11 cellular contexts compared by ENCODE assay signal in genomic region chr22:36323855-36324331, GRCh38.
DNase-seq lines count a peak whose midpoint lies in the region; ATAC-seq and TF ChIP-seq lines count a peak whose summit lies in the region.
"Had no signal": no experiment of that assay in that cellular context is flagged by ENCODE, and none has a peak within 500 bp of the region (broad histone marks: within the 10 kb centered on the region; RNA-seq: fewer than 3 reads in every experiment).

No MANE protein-coding gene starts in this region.

- peaks cover 7% of the 10 kb centered on the region for H3K4me1 Mint-ChIP-seq in Calu3 (ENCODE audit: low read depth, unreplicated experiment)

- no peak for TF ChIP-seq CTCF in AG10803 (conservative IDR thresholded peaks at IDR 0.05; ENCODE audit: low read length)
- no peak for TF ChIP-seq CTCF in astrocyte of the spinal cord (IDR thresholded peaks at IDR 0.05; ENCODE audit: low read depth, low read length)
- TF ChIP-seq CTCF in hepatocyte (IDR thresholded peaks at IDR 0.05; ENCODE audit: poor library complexity) = no peak
- TF ChIP-seq CTCF in sigmoid colon (IDR thresholded peaks at IDR 0.05) = no peak
- no peak for TF ChIP-seq CTCF in Calu3 (IDR thresholded peaks at IDR 0.05; ENCODE audit: unreplicated experiment)

- H3K27ac ChIP-seq in hepatocyte (peak overlapping the region; percentile 83), sigmoid colon (peak overlapping the region; percentile 96 to 100 (median 99)), SJCRH30 (no peak overlapping the region)

- H2AFZ ChIP-seq in hepatocyte = no peak overlapping the region

- no peak for ATAC-seq in HG03039 (IDR thresholded peaks at IDR 0.05; ENCODE audit: unreplicated experiment)

- no TSS peak for BruUV-seq in Calu3 (replicated peaks; lab: Mats Ljungman, UMichigan)

- CTCF ChIA-PET in Calu3 (lab: Charles Lee) = no interaction called here

- H3K9me3 ChIP-seq in hepatocyte (ENCODE audit: low read depth) (no peaks in the 10 kb centered on the region), sigmoid colon (no peaks in the 10 kb centered on the region), SJCRH30 (replicated peaks) (no peaks in the 10 kb centered on the region)
- H3K9me3 ChIP-seq: HAP-1 had no signal

- H3K9me3 Mint-ChIP-seq in Calu3 (ENCODE audit: low read depth, unreplicated experiment) = no peaks in the 10 kb centered on the region
- H3K9me3 Mint-ChIP-seq: CD14-positive monocyte, naive B cell had no signal

- peaks cover 91% of the 10 kb centered on the region for H3K36me3 Mint-ChIP-seq in Calu3 (ENCODE audit: insufficient read depth, unreplicated experiment)

- TF ChIP-seq POLR2A in sigmoid colon (IDR thresholded peaks at IDR 0.05) = no peak

- in situ Hi-C loops in astrocyte of the spinal cord (cut with HindIII; ENCODE audit: low sequenced_read_pairs) = no loop called here

- no peaks in the 10 kb centered on the region for H4K20me1 ChIP-seq in hepatocyte (ENCODE audit: insufficient read depth, poor library complexity, severe bottlenecking)

- intact Hi-C loops in sigmoid colon (cut with DNase I) = loop anchor here (5.0 kb wide), 1 partner anchor 33 kb away; no protein-coding TSS in a partner anchor
- intact Hi-C loops in Calu3 (cut with micrococcal nuclease; ENCODE audit: unreplicated experiment) = no loop called here

- 96% methylated on average over 21 of the region's 21 CpGs for WGBS in hepatocyte (ENCODE audit: low lambda C conversion rate, missing lambda C conversion rate)
- 80 to 84% methylated on average over 21 of the region's 21 CpGs for WGBS in sigmoid colon, 2 donors

- peaks cover 50% of the 10 kb centered on the region for H3K79me2 ChIP-seq in hepatocyte

- peak; percentile 69 for DNase-seq in AG10803 (ENCODE audit: low read depth)
- DNase-seq in astrocyte of the spinal cord (ENCODE audit: low read depth, low spot score) = peak; percentile 71
- DNase-seq in hepatocyte (ENCODE audit: low spot score) = no peak
- DNase-seq in sigmoid colon = no peak
- DNase-seq in SJCRH30 = no peak
- no peak for DNase-seq in Calu3
- DNase-seq in HK-2 (ENCODE audit: unreplicated experiment) = no peak
- DNase-seq: naive B cell had no signal

- no peaks in the 10 kb centered on the region for H3K36me3 ChIP-seq in hepatocyte (replicated peaks; ENCODE audit: insufficient read depth, low read depth)
- peaks cover 42 to 79% (median 63%) of the 10 kb centered on the region in 4 donors for H3K36me3 ChIP-seq in sigmoid colon
- peaks cover 74% of the 10 kb centered on the region for H3K36me3 ChIP-seq in SJCRH30

- H3K27me3 Mint-ChIP-seq in Calu3 (ENCODE audit: unreplicated experiment) = no peaks in the 10 kb centered on the region
- H3K27me3 Mint-ChIP-seq: naive B cell had no signal

- no peaks in the 10 kb centered on the region for H3K27me3 ChIP-seq in hepatocyte
- no peaks in the 10 kb centered on the region for H3K27me3 ChIP-seq in sigmoid colon
- no peaks in the 10 kb centered on the region for H3K27me3 ChIP-seq in SJCRH30

- no peak overlapping the region for H3K4me3 Mint-ChIP-seq in Calu3 (ENCODE audit: low read depth, unreplicated experiment)
- H3K4me3 Mint-ChIP-seq: CD14-positive monocyte had no signal

- no peak overlapping the region for H3K4me3 ChIP-seq in AG10803 (ENCODE audit: low read length)
- H3K4me3 ChIP-seq in astrocyte of the spinal cord (ENCODE audit: low read depth, low read length) = no peak overlapping the region
- no peak overlapping the region for H3K4me3 ChIP-seq in hepatocyte
- no peak overlapping the region for H3K4me3 ChIP-seq in sigmoid colon
- no peak overlapping the region for H3K4me3 ChIP-seq in SJCRH30
- H3K4me3 ChIP-seq: HAP-1 had no signal

- H3K4me2 ChIP-seq in hepatocyte = no peak overlapping the region

- H3K4me1 ChIP-seq in hepatocyte (ENCODE audit: insufficient read depth) (peaks cover 27% of the 10 kb centered on the region), sigmoid colon (peaks cover 0 to 100% (median 96%) of the 10 kb centered on the region in 4 donors), SJCRH30 (peaks cover 18% of the 10 kb centered on the region)
- H3K4me1 ChIP-seq: HAP-1 had no signal

- no peak overlapping the region for H3K27ac Mint-ChIP-seq in Calu3 (ENCODE audit: unreplicated experiment)

- peak in 1 of 4 donors; percentile 18 for TF ChIP-seq EP300 in sigmoid colon (IDR thresholded peaks at IDR 0.05)

- H3K9me2 ChIP-seq in hepatocyte (replicated peaks; ENCODE audit: insufficient read depth) = no peaks in the 10 kb centered on the region

Comparison
In these comparisons a context has a peak if more than half of its experiments do, and no peak if none do; other contexts are left out.
1. DNase-seq: peak in AG10803 (single experiment) and astrocyte of the spinal cord (single experiment); none in hepatocyte (single experiment), sigmoid colon (single experiment), SJCRH30 (0 of 2), Calu3 (single experiment) and HK-2 (single experiment).